In genomic region chr2:204104821-204105220, GRCh38 we compare ENCODE assay signal across 14 cellular contexts.
DNase-seq lines count a peak whose midpoint lies in the region; ATAC-seq lines count a peak whose summit lies in the region.
"Had no signal": no experiment of that assay in that cellular context is flagged by ENCODE, and none has a peak within 500 bp of the region (broad histone marks: within the 10 kb centered on the region; RNA-seq: fewer than 3 reads in every experiment).

No MANE protein-coding gene starts in this region.

- intact Hi-C loops in activated T-helper 2 cell treated with anti-CD3 and anti-CD28 coated beads, Interferon-gamma antibody, Interleukin-2, Interleukin-4, amounts not matched to agents 10 μg/mL and 5 μg/mL and 100 μg/mL, durations not matched to agents 14 hours and 24 hours and 36 hours (cut with micrococcal nuclease), result loop anchor here (1.0 to 10.0 kb wide), 5 partner anchors 213 to 1580 kb away; partner anchors contain the start of gene NRP2

- H3K36me3 Mint-ChIP-seq in activated naive CD4-positive, alpha-beta T cell treated with anti-CD3 and anti-CD28 coated beads, Interleukin-2, amount 50 U/mL, for 24 hours, result no peaks in the 10 kb centered on the region
- H3K36me3 Mint-ChIP-seq in activated T-helper 2 cell treated with anti-CD3 and anti-CD28 coated beads, Interferon-gamma antibody, Interleukin-2, Interleukin-4, amounts not matched to agents 10 μg/mL and 5 μg/mL and 100 μg/mL, durations not matched to agents 14 hours and 24 hours and 36 hours (ENCODE audit: low read depth), result peaks cover 3% of the 10 kb centered on the region

- no peak overlapping the region for H3K4me3 Mint-ChIP-seq in activated naive CD4-positive, alpha-beta T cell treated with anti-CD3 and anti-CD28 coated beads, Interleukin-2, amount 50 U/mL, for 24 hours
- H3K4me3 Mint-ChIP-seq in activated T-helper 2 cell treated with anti-CD3 and anti-CD28 coated beads, Interferon-gamma antibody, Interleukin-2, Interleukin-4, amounts not matched to agents 10 μg/mL and 5 μg/mL and 100 μg/mL, durations not matched to agents 14 hours and 24 hours and 36 hours (ENCODE audit: low read depth), result no peak overlapping the region
- peak overlapping the region; percentile 61 to 74 for H3K4me3 Mint-ChIP-seq in stimulated activated naive CD8-positive, alpha-beta T cell treated with anti-CD3 and anti-CD28 coated beads, Interleukin-15, amount 100 ng/mL, for 72 hours
- H3K4me3 Mint-ChIP-seq: CD4-positive, alpha-beta T cell had no signal

- H3K27me3 Mint-ChIP-seq in activated naive CD4-positive, alpha-beta T cell treated with anti-CD3 and anti-CD28 coated beads, Interleukin-2, amount 50 U/mL, for 24 hours, result no peaks in the 10 kb centered on the region
- no peaks in the 10 kb centered on the region for H3K27me3 Mint-ChIP-seq in activated T-helper 2 cell treated with anti-CD3 and anti-CD28 coated beads, Interferon-gamma antibody, Interleukin-2, Interleukin-4, amounts not matched to agents 10 μg/mL and 5 μg/mL and 100 μg/mL, durations not matched to agents 14 hours and 24 hours and 36 hours (ENCODE audit: low read depth)
- no peaks in the 10 kb centered on the region for H3K27me3 Mint-ChIP-seq in stimulated activated naive CD8-positive, alpha-beta T cell treated with anti-CD3 and anti-CD28 coated beads, Interleukin-15, amount 100 ng/mL, for 72 hours
- H3K27me3 Mint-ChIP-seq: CD4-positive, alpha-beta T cell had no signal

- peak; percentile 71 to 77 for ATAC-seq in activated CD4-positive, CD25-positive, alpha-beta regulatory T cell treated with anti-CD3 and anti-CD28 coated beads, Interleukin-2, amount 50 U/mL, for 24 hours
- ATAC-seq in stimulated activated naive CD8-positive, alpha-beta T cell treated with anti-CD3 and anti-CD28 coated beads, Interleukin-15, amount 100 ng/mL, for 72 hours, result peak; percentile 48
- ATAC-seq in GM18909 (IDR thresholded peaks at IDR 0.05; ENCODE audit: poor library complexity, unreplicated experiment) (no peak), HG03460 (IDR thresholded peaks at IDR 0.05; ENCODE audit: unreplicated experiment) (no peak)

- DNase-seq in activated CD4-positive, CD25-positive, alpha-beta regulatory T cell (lab: John Stamatoyannopoulos, UW), result no peak
- no peak for DNase-seq in activated naive CD4-positive, alpha-beta T cell treated with Interleukin-2 at 50 U/mL for 16 hours
- no peak for DNase-seq in activated T-helper 2 cell treated with anti-CD3 and anti-CD28 coated beads, Interferon-gamma antibody, Interleukin-2, Interleukin-4, amounts not matched to agents 10 μg/mL and 5 μg/mL and 100 μg/mL, durations not matched to agents 14 hours and 24 hours and 36 hours (ENCODE audit: low spot score)
- peak in 1 of 2 donors; percentile 50 for DNase-seq in stimulated activated naive CD8-positive, alpha-beta T cell treated with anti-CD3 and anti-CD28 coated beads, Interleukin-15, amount 100 ng/mL, for 72 hours
- DNase-seq: BE2C; CD4-positive, alpha-beta T cell; H7; NCI-H1436 treated with DMSO at 0.1 percent for 48 hours; NCI-H2081; NCI-H748 treated with DMSO at 0.1 percent for 48 hours had no signal

- H3K9me3 Mint-ChIP-seq in activated naive CD4-positive, alpha-beta T cell treated with anti-CD3 and anti-CD28 coated beads, Interleukin-2, amount 50 U/mL, for 24 hours, result no peaks in the 10 kb centered on the region
- no peaks in the 10 kb centered on the region for H3K9me3 Mint-ChIP-seq in activated T-helper 2 cell treated with anti-CD3 and anti-CD28 coated beads, Interferon-gamma antibody, Interleukin-2, Interleukin-4, amounts not matched to agents 10 μg/mL and 5 μg/mL and 100 μg/mL, durations not matched to agents 14 hours and 24 hours and 36 hours
- peaks cover 0 to 19% of the 10 kb centered on the region in 2 donors for H3K9me3 Mint-ChIP-seq in stimulated activated naive CD8-positive, alpha-beta T cell treated with anti-CD3 and anti-CD28 coated beads, Interleukin-15, amount 100 ng/mL, for 72 hours
- H3K9me3 Mint-ChIP-seq: CD4-positive, alpha-beta T cell had no signal

- H3K27ac Mint-ChIP-seq in activated naive CD4-positive, alpha-beta T cell treated with anti-CD3 and anti-CD28 coated beads, Interleukin-2, amount 50 U/mL, for 24 hours, result peak overlapping the region; percentile 43
- peak overlapping the region; percentile 89 for H3K27ac Mint-ChIP-seq in activated T-helper 2 cell treated with anti-CD3 and anti-CD28 coated beads, Interferon-gamma antibody, Interleukin-2, Interleukin-4, amounts not matched to agents 10 μg/mL and 5 μg/mL and 100 μg/mL, durations not matched to agents 14 hours and 24 hours and 36 hours
- H3K27ac Mint-ChIP-seq in stimulated activated naive CD8-positive, alpha-beta T cell treated with anti-CD3 and anti-CD28 coated beads, Interleukin-15, amount 100 ng/mL, for 72 hours, result peak overlapping the region; percentile 37 to 90
- H3K27ac Mint-ChIP-seq: CD4-positive, alpha-beta T cell had no signal

- peaks cover 43% of the 10 kb centered on the region for H3K4me1 Mint-ChIP-seq in activated naive CD4-positive, alpha-beta T cell treated with anti-CD3 and anti-CD28 coated beads, Interleukin-2, amount 50 U/mL, for 24 hours
- H3K4me1 Mint-ChIP-seq in activated T-helper 2 cell treated with anti-CD3 and anti-CD28 coated beads, Interferon-gamma antibody, Interleukin-2, Interleukin-4, amounts not matched to agents 10 μg/mL and 5 μg/mL and 100 μg/mL, durations not matched to agents 14 hours and 24 hours and 36 hours (ENCODE audit: low read depth), result peaks cover 53% of the 10 kb centered on the region
- H3K4me1 Mint-ChIP-seq in stimulated activated naive CD8-positive, alpha-beta T cell treated with anti-CD3 and anti-CD28 coated beads, Interleukin-15, amount 100 ng/mL, for 72 hours, result peaks cover 63% of the 10 kb centered on the region

Comparison
In these comparisons a context has a peak if more than half of its experiments do, and no peak if none do; other contexts are left out.
1. ATAC-seq: peak in activated CD4-positive, CD25-positive, alpha-beta regulatory T cell treated with anti-CD3 and anti-CD28 coated beads, Interleukin-2, amount 50 U/mL, for 24 hours (2 of 2) and stimulated activated naive CD8-positive, alpha-beta T cell treated with anti-CD3 and anti-CD28 coated beads, Interleukin-15, amount 100 ng/mL, for 72 hours (single experiment); none in GM18909 (single experiment) and HG03460 (single experiment).
2. H3K4me3 Mint-ChIP-seq: peak in stimulated activated naive CD8-positive, alpha-beta T cell treated with anti-CD3 and anti-CD28 coated beads, Interleukin-15, amount 100 ng/mL, for 72 hours (2 of 2); none in activated naive CD4-positive, alpha-beta T cell treated with anti-CD3 and anti-CD28 coated beads, Interleukin-2, amount 50 U/mL, for 24 hours (single experiment) and activated T-helper 2 cell treated with anti-CD3 and anti-CD28 coated beads, Interferon-gamma antibody, Interleukin-2, Interleukin-4, amounts not matched to agents 10 μg/mL and 5 μg/mL and 100 μg/mL, durations not matched to agents 14 hours and 24 hours and 36 hours (single experiment).
3. Peak in every context shown above with its lines, with median percentiles within 50 percentile points of each other: H3K27ac Mint-ChIP-seq.